Comparison of ENCODE assay signal across 9 cellular contexts in genomic region chr3:15805756-15806266, GRCh38.
DNase-seq lines count a peak whose midpoint lies in the region; ATAC-seq and FAIRE-seq lines count a peak whose summit lies in the region.
"Had no signal": no experiment of that assay in that cellular context is flagged by ENCODE, and none has a peak within 500 bp of the region (broad histone marks: within the 10 kb centered on the region; RNA-seq: fewer than 3 reads in every experiment).

No MANE protein-coding gene starts in this region.

- ATAC-seq in HG03159 (IDR thresholded peaks at IDR 0.05; ENCODE audit: unreplicated experiment) = peak; percentile 72

- H3K27me3 ChIP-seq in ACC112 (ENCODE audit: insufficient read depth, low read length) = no peaks in the 10 kb centered on the region
- H3K27me3 ChIP-seq in muscle layer of duodenum (ENCODE audit: low read depth, low read length) = no peaks in the 10 kb centered on the region
- H3K27me3 ChIP-seq: cardiac muscle cell had no signal

- FAIRE-seq in GM19239 (lab: Jason Lieb, UNC) = peak; percentile 95

- H2AFZ ChIP-seq in ACC112 (ENCODE audit: low read length, unreplicated experiment) = no peak overlapping the region

- H3K9me3 ChIP-seq in muscle layer of duodenum (ENCODE audit: control insufficient read depth in 1 of 2, low read length in 2 of 2) = no peaks in the 10 kb centered on the region

- H3K27ac Mint-ChIP-seq in T-helper 2 cell treated with Interferon-gamma antibody and Interleukin-4, amounts not matched to agents 5 μg/mL and 100 μg/mL, for 36 hours = peak overlapping the region; percentile 21

- H3K36me3 Mint-ChIP-seq in T-helper 2 cell treated with Interferon-gamma antibody and Interleukin-4, amounts not matched to agents 5 μg/mL and 100 μg/mL, for 36 hours (ENCODE audit: low read depth) = peaks cover 24% of the 10 kb centered on the region

- H3K4me3 Mint-ChIP-seq in T-helper 2 cell treated with Interferon-gamma antibody and Interleukin-4, amounts not matched to agents 5 μg/mL and 100 μg/mL, for 36 hours = no peak overlapping the region

- H3K4me3 ChIP-seq in ACC112 (ENCODE audit: low read depth, low read length) (peak overlapping the region; percentile 27; the same call in 1 of the 2 replicates), muscle layer of duodenum (ENCODE audit: low read depth in 1 of 2, low read length in 2 of 2) (no peak overlapping the region)
- H3K4me3 ChIP-seq: cardiac muscle cell had no signal

- H3K27ac ChIP-seq in ACC112 (ENCODE audit: low read depth, low read length) (peak overlapping the region; percentile 95), muscle layer of duodenum (ENCODE audit: low read length) (peak overlapping the region; percentile 46)
- H3K27ac ChIP-seq: cardiac muscle cell had no signal

- peaks cover 75% of the 10 kb centered on the region for H3K4me1 Mint-ChIP-seq in T-helper 2 cell treated with Interferon-gamma antibody and Interleukin-4, amounts not matched to agents 5 μg/mL and 100 μg/mL, for 36 hours (ENCODE audit: low read depth)

- H3K36me3 ChIP-seq in ACC112 (ENCODE audit: insufficient read depth, low read length) (no peaks in the 10 kb centered on the region), muscle layer of duodenum (ENCODE audit: control insufficient read depth in 1 of 2, insufficient read depth in 2 of 2, low read length in 2 of 2) (no peaks in the 10 kb centered on the region)
- H3K36me3 ChIP-seq: cardiac muscle cell had no signal

- peaks cover 46% of the 10 kb centered on the region for H3K79me2 ChIP-seq in ACC112 (ENCODE audit: control insufficient read depth, insufficient read depth, low read length, unreplicated experiment)

- H3K27me3 Mint-ChIP-seq in T-helper 2 cell treated with Interferon-gamma antibody and Interleukin-4, amounts not matched to agents 5 μg/mL and 100 μg/mL, for 36 hours (ENCODE audit: low read depth) = no peaks in the 10 kb centered on the region

- H3K9me3 Mint-ChIP-seq in T-helper 2 cell treated with Interferon-gamma antibody and Interleukin-4, amounts not matched to agents 5 μg/mL and 100 μg/mL, for 36 hours = peaks cover 9% of the 10 kb centered on the region

- DNase-seq in GM19239 (ENCODE audit: insufficient read length, low spot score) (no peak), RKO (ENCODE audit: low spot score) (no peak), DMS114 treated with DMSO at 0.1 percent for 48 hours (lab: John Stamatoyannopoulos, UW; ENCODE audit: unreplicated experiment) (no peak)
- DNase-seq in T-helper 2 cell treated with Interferon-gamma antibody and Interleukin-4, amounts not matched to agents 5 μg/mL and 100 μg/mL, for 36 hours (ENCODE audit: low spot score) = no peak
- DNase-seq in stimulated activated CD4-positive, alpha-beta T cell treated with anti-CD3 and anti-CD28 coated beads, Interleukin-4, amount 100 ng/mL, for 24 hours = no peak

- peaks cover 43% of the 10 kb centered on the region for H3K4me1 ChIP-seq in ACC112 (ENCODE audit: control insufficient read depth, insufficient read depth, low read length, unreplicated experiment)
- H3K4me1 ChIP-seq in muscle layer of duodenum (ENCODE audit: control insufficient read depth in 1 of 2, insufficient read depth in 2 of 2, low read length in 2 of 2) = peaks cover 0 to 5% of the 10 kb centered on the region in 2 donors
